Comparison of ENCODE assay signal across 1 cellular context in the genomic region with DNA sequence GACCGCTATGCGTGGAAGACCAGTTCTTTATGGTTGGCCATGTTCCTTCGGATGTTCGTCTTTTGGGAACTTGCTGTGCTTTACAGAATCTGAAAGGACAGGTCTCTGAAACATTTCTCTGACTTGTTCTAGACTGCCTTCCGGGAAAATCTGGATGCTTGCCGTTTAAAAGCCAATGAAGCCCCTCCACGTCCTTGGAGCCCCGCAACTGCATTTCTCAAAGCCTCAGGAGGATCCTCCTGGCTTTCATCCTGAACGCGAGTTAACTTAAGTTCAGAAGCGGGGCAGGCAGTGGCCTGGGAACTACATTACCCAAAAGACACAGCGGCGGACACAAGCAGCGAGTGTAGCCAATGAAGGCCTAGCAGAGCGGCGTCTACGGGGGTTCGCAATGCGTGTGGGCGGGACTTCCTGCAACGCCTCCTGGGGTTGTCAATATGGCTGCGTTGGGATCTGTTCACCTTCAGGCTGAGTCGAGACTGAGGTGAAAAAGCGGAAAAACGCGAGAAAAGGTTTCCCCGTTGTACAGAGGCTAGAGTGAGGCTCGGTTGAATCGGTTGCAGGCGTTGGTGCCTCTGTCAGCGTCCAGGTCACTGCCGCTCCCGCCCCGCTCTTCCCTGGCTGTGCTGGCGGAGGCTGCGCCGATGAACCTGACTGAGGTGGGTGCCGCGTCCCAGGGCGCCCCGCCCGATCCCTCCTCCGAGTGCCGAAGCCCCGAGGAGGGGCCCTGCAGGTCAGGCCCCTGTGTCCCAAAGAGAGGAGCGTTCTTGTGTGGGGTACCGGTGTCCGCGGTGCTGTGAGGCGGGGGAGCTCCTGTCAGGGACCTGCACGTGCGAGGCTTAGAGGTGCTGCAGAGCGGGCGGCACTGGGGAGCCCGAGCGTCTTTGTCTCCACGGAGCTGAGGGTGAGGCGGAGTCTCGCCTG.
A peak's percentile ranks its signal among the peaks of the same experiment; 100 is the strongest.
TF ChIP-seq lines count a peak whose summit lies in the region.

A gene (plus strand): TSS at position 414 of the 924 bp plus-strand sequence. CDS start 2,455 bp downstream, outside the sequence.

TF ChIP-seq in HepG2, 621 proteins besides CTCF, POLR2A, EP300 and RAD21 (continued from another document and continues in another):
- TF ChIP-seq CCAR2 (optimal IDR thresholded peaks at IDR 0.05; ENCODE audit: low read depth, low read length) (no peak), SP2 (CRISPR knock-in tag; IDR thresholded peaks at IDR 0.05) (peak; percentile 98), ZFX (CRISPR knock-in tag; IDR thresholded peaks at IDR 0.05; ENCODE audit: low read depth) (0 out of 2 replicates have a peak, but pooled peaks have one; percentile 25), GABPA (IDR thresholded peaks at IDR 0.05; ENCODE audit: low read depth, low read length) (peak; percentile 90), GABPA (CRISPR knock-in tag; IDR thresholded peaks at IDR 0.05; ENCODE audit: low read depth) (peak; percentile 97), RBFOX2 (IDR thresholded peaks at IDR 0.05; ENCODE audit: low read depth, low read length) (peak; percentile 46; the same call in 1 of the 2 replicates), FOXC1 (CRISPR knock-in tag; IDR thresholded peaks at IDR 0.05; ENCODE audit: borderline replicate concordance) (peak; percentile 65; the same call in 1 of the 2 replicates), ZNF446 (CRISPR knock-in tag; IDR thresholded peaks at IDR 0.05) (no peak), ZNF564 (CRISPR knock-in tag; IDR thresholded peaks at IDR 0.05) (0 out of 2 replicates have a peak, but pooled peaks have one; percentile 47), ARNTL (CRISPR knock-in tag; IDR thresholded peaks at IDR 0.05) (0 out of 2 replicates have a peak, but pooled peaks have one; percentile 4), PHF8 (CRISPR knock-in tag; IDR thresholded peaks at IDR 0.05) (peak; percentile 92), ZSCAN12 (CRISPR knock-in tag; IDR thresholded peaks at IDR 0.05) (0 out of 2 replicates have a peak, but pooled peaks have one; percentile 16), MTA1 (CRISPR knock-in tag; IDR thresholded peaks at IDR 0.05; ENCODE audit: borderline replicate concordance) (no peak; the same call in 1 of the 2 replicates), TAF15 (IDR thresholded peaks at IDR 0.05; ENCODE audit: low read depth, low read length, poor library complexity, severe bottlenecking) (no peak), POLR2G (IDR thresholded peaks at IDR 0.05; ENCODE audit: low read depth, low read length) (peak; percentile 77), NCOA2 (CRISPR knock-in tag; IDR thresholded peaks at IDR 0.05) (peak; percentile 28; the same call in 1 of the 2 replicates), ZNF670 (CRISPR knock-in tag; IDR thresholded peaks at IDR 0.05; ENCODE audit: borderline replicate concordance) (0 out of 2 replicates have a peak, but pooled peaks have one; percentile 36), KDM4B (CRISPR knock-in tag; IDR thresholded peaks at IDR 0.05) (peak; percentile 54; the same call in 1 of the 2 replicates), POLR2AphosphoS5 (IDR thresholded peaks at IDR 0.05; ENCODE audit: low read depth, low read length) (peak; percentile 76), NBN (conservative IDR thresholded peaks at IDR 0.05) (no peak), HDAC6 (IDR thresholded peaks at IDR 0.05; ENCODE audit: low read depth, low read length) (no peak), FOXK1 (CRISPR knock-in tag; IDR thresholded peaks at IDR 0.05; ENCODE audit: borderline replicate concordance, low read depth) (peak; percentile 97), SIN3A (IDR thresholded peaks at IDR 0.05; ENCODE audit: borderline replicate concordance, low read depth, low read length) (peak; percentile 78; the same call in 1 of the 2 replicates), HOXA3 (CRISPR knock-in tag; IDR thresholded peaks at IDR 0.05) (peak; percentile 93), NFE2L1 (CRISPR knock-in tag; IDR thresholded peaks at IDR 0.05; ENCODE audit: borderline replicate concordance) (peak; percentile 26; the same call in 1 of the 2 replicates), GABPB1 (CRISPR knock-in tag; IDR thresholded peaks at IDR 0.05) (peak; percentile 98), SOX13 (IDR thresholded peaks at IDR 0.05) (no peak), SOX13 (CRISPR knock-in tag; conservative IDR thresholded peaks at IDR 0.05 in 1 of 2, IDR thresholded peaks at IDR 0.05 in 1 of 2) (peak in 1 of 2 experiments; percentile 19; a peak in 1 of 4 replicates), ZFY (CRISPR knock-in tag; IDR thresholded peaks at IDR 0.05) (peak; percentile 53), HNRNPUL1 (IDR thresholded peaks at IDR 0.05; ENCODE audit: low read depth, low read length) (no peak)
- TF ChIP-seq, protein P1, sequence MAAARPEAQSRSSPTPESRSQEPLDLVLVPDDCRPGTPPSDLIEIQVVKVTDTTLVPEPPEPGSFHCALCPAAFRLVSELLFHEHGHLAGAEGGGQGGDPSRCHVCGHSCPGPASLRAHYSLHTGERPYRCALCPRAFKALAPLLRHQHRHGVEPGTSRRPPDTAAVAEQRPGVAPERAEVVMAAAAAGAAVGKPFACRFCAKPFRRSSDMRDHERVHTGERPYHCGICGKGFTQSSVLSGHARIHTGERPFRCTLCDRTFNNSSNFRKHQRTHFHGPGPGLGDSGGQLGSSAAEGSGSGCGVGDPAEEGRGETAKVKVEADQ (CRISPR knock-in tag; IDR thresholded peaks at IDR 0.05; ENCODE audit: borderline replicate concordance) = no peak
- TF ChIP-seq, protein P2, sequence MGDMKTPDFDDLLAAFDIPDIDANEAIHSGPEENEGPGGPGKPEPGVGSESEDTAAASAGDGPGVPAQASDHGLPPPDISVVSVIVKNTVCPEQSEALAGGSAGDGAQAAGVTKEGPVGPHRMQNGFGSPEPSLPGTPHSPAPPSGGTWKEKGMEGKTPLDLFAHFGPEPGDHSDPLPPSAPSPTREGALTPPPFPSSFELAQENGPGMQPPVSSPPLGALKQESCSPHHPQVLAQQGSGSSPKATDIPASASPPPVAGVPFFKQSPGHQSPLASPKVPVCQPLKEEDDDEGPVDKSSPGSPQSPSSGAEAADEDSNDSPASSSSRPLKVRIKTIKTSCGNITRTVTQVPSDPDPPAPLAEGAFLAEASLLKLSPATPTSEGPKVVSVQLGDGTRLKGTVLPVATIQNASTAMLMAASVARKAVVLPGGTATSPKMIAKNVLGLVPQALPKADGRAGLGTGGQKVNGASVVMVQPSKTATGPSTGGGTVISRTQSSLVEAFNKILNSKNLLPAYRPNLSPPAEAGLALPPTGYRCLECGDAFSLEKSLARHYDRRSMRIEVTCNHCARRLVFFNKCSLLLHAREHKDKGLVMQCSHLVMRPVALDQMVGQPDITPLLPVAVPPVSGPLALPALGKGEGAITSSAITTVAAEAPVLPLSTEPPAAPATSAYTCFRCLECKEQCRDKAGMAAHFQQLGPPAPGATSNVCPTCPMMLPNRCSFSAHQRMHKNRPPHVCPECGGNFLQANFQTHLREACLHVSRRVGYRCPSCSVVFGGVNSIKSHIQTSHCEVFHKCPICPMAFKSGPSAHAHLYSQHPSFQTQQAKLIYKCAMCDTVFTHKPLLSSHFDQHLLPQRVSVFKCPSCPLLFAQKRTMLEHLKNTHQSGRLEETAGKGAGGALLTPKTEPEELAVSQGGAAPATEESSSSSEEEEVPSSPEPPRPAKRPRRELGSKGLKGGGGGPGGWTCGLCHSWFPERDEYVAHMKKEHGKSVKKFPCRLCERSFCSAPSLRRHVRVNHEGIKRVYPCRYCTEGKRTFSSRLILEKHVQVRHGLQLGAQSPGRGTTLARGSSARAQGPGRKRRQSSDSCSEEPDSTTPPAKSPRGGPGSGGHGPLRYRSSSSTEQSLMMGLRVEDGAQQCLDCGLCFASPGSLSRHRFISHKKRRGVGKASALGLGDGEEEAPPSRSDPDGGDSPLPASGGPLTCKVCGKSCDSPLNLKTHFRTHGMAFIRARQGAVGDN (CRISPR knock-in tag; IDR thresholded peaks at IDR 0.05) = peak; percentile 68
- TF ChIP-seq, protein P3, sequence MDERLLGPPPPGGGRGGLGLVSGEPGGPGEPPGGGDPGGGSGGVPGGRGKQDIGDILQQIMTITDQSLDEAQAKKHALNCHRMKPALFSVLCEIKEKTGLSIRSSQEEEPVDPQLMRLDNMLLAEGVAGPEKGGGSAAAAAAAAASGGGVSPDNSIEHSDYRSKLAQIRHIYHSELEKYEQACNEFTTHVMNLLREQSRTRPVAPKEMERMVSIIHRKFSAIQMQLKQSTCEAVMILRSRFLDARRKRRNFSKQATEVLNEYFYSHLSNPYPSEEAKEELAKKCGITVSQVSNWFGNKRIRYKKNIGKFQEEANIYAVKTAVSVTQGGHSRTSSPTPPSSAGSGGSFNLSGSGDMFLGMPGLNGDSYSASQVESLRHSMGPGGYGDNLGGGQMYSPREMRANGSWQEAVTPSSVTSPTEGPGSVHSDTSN (CRISPR knock-in tag; IDR thresholded peaks at IDR 0.05) = peak; percentile 88
- TF ChIP-seq, protein P4, sequence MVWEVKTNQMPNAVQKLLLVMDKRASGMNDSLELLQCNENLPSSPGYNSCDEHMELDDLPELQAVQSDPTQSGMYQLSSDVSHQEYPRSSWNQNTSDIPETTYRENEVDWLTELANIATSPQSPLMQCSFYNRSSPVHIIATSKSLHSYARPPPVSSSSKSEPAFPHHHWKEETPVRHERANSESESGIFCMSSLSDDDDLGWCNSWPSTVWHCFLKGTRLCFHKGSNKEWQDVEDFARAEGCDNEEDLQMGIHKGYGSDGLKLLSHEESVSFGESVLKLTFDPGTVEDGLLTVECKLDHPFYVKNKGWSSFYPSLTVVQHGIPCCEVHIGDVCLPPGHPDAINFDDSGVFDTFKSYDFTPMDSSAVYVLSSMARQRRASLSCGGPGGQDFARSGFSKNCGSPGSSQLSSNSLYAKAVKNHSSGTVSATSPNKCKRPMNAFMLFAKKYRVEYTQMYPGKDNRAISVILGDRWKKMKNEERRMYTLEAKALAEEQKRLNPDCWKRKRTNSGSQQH (CRISPR knock-in tag; IDR thresholded peaks at IDR 0.05; ENCODE audit: low read depth) = 0 out of 2 replicates have a peak, but pooled peaks have one; percentile 66
- TF ChIP-seq, protein P5, sequence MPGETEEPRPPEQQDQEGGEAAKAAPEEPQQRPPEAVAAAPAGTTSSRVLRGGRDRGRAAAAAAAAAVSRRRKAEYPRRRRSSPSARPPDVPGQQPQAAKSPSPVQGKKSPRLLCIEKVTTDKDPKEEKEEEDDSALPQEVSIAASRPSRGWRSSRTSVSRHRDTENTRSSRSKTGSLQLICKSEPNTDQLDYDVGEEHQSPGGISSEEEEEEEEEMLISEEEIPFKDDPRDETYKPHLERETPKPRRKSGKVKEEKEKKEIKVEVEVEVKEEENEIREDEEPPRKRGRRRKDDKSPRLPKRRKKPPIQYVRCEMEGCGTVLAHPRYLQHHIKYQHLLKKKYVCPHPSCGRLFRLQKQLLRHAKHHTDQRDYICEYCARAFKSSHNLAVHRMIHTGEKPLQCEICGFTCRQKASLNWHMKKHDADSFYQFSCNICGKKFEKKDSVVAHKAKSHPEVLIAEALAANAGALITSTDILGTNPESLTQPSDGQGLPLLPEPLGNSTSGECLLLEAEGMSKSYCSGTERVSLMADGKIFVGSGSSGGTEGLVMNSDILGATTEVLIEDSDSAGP (CRISPR knock-in tag; IDR thresholded peaks at IDR 0.05; ENCODE audit: borderline replicate concordance) = peak; percentile 81; the same call in 1 of the 2 replicates
- TF ChIP-seq, protein P6, sequence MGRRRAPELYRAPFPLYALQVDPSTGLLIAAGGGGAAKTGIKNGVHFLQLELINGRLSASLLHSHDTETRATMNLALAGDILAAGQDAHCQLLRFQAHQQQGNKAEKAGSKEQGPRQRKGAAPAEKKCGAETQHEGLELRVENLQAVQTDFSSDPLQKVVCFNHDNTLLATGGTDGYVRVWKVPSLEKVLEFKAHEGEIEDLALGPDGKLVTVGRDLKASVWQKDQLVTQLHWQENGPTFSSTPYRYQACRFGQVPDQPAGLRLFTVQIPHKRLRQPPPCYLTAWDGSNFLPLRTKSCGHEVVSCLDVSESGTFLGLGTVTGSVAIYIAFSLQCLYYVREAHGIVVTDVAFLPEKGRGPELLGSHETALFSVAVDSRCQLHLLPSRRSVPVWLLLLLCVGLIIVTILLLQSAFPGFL (CRISPR knock-in tag; IDR thresholded peaks at IDR 0.05) = no peak
- TF ChIP-seq, protein P7, sequence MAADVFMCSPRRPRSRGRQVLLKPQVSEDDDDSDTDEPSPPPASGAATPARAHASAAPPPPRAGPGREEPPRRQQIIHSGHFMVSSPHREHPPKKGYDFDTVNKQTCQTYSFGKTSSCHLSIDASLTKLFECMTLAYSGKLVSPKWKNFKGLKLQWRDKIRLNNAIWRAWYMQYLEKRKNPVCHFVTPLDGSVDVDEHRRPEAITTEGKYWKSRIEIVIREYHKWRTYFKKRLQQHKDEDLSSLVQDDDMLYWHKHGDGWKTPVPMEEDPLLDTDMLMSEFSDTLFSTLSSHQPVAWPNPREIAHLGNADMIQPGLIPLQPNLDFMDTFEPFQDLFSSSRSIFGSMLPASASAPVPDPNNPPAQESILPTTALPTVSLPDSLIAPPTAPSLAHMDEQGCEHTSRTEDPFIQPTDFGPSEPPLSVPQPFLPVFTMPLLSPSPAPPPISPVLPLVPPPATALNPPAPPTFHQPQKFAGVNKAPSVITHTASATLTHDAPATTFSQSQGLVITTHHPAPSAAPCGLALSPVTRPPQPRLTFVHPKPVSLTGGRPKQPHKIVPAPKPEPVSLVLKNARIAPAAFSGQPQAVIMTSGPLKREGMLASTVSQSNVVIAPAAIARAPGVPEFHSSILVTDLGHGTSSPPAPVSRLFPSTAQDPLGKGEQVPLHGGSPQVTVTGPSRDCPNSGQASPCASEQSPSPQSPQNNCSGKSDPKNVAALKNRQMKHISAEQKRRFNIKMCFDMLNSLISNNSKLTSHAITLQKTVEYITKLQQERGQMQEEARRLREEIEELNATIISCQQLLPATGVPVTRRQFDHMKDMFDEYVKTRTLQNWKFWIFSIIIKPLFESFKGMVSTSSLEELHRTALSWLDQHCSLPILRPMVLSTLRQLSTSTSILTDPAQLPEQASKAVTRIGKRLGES (CRISPR knock-in tag; IDR thresholded peaks at IDR 0.05; ENCODE audit: borderline replicate concordance) = 0 out of 2 replicates have a peak, but pooled peaks have one; percentile 6
- TF ChIP-seq, protein P8, sequence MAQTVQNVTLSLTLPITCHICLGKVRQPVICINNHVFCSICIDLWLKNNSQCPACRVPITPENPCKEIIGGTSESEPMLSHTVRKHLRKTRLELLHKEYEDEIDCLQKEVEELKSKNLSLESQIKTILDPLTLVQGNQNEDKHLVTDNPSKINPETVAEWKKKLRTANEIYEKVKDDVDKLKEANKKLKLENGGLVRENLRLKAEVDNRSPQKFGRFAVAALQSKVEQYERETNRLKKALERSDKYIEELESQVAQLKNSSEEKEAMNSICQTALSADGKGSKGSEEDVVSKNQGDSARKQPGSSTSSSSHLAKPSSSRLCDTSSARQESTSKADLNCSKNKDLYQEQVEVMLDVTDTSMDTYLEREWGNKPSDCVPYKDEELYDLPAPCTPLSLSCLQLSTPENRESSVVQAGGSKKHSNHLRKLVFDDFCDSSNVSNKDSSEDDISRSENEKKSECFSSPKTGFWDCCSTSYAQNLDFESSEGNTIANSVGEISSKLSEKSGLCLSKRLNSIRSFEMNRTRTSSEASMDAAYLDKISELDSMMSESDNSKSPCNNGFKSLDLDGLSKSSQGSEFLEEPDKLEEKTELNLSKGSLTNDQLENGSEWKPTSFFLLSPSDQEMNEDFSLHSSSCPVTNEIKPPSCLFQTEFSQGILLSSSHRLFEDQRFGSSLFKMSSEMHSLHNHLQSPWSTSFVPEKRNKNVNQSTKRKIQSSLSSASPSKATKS (CRISPR knock-in tag; IDR thresholded peaks at IDR 0.05) = no peak
